20 cellular contexts compared by ENCODE assay signal in the genomic region with DNA sequence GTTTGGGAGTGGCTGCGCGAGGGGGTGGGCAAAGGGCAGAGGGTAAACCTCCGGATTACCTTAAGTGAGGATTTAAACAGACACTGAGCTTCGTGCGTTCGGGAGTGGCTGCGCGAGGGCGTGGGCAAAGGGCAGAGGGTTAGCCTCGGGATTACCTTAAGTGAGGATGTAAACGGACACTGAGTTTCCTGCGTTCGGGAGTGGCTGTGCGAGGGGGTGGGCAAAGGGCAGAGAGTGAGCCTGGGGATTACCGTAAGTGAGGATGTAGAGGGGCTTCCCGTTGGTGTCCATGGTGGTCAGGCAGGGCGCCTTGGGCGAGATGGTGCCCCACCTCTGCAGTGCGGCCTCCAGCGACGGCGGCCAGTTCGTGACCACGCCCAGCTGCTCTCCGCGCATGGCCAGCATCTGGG.
DNase-seq lines count a peak whose midpoint lies in the region; ATAC-seq and TF ChIP-seq lines count a peak whose summit lies in the region.
"Had no signal": no experiment of that assay in that cellular context is flagged by ENCODE, and none has a peak within 500 bp of the region (broad histone marks: within the 10 kb centered on the region; RNA-seq: fewer than 3 reads in every experiment).

No MANE protein-coding gene starts in this region.

- DNase-seq in NCI-H82 (lab: John Stamatoyannopoulos, UW) (peak; percentile 67), esophagus muscularis mucosa (ENCODE audit: extremely low spot score) (peak; percentile 74), nephron progenitor cell (no peak), tibial nerve (ENCODE audit: low spot score in 2 of 2) (no peak), GM10266 (ENCODE audit: extremely low spot score) (no peak)
- no peak for DNase-seq in activated CD8-positive, alpha-beta T cell treated with anti-CD3 and anti-CD28 coated beads, Interleukin-2, amount 10 ng/mL, durations not matched to agents 7 days and 5 days
- DNase-seq: CD4-positive, CD25-positive, alpha-beta regulatory T cell; DMS79; GOT3; MG63; NCI-H1048; NCI-H1436; NCI-H187 treated with DMSO at 0.1 percent for 48 hours; NCI-H2107; NCI-H446 treated with DMSO at 0.1 percent for 48 hours; NCI-H526 treated with DMSO at 0.1 percent for 48 hours had no signal

- H3K27ac Mint-ChIP-seq in nephron progenitor cell, result peak overlapping the region; percentile 91
- H3K27ac Mint-ChIP-seq in activated CD8-positive, alpha-beta T cell treated with anti-CD3 and anti-CD28 coated beads, Interleukin-2, amount 10 ng/mL, durations not matched to agents 7 days and 5 days, result no peak overlapping the region
- H3K27ac Mint-ChIP-seq: CD4-positive, CD25-positive, alpha-beta regulatory T cell had no signal

- H3K27ac ChIP-seq in esophagus muscularis mucosa (replicated peaks in 1 of 4), result no peak overlapping the region
- H3K27ac ChIP-seq in tibial nerve, result peak overlapping the region in 3 of 4 donors; percentile 13 to 75 (median 22)

- H3K9me3 ChIP-seq in esophagus muscularis mucosa (no peaks in the 10 kb centered on the region), tibial nerve (no peaks in the 10 kb centered on the region)
- H3K9me3 ChIP-seq: MG63 had no signal

- H3K36me3 Mint-ChIP-seq in nephron progenitor cell (ENCODE audit: low read depth), result peaks cover 46% of the 10 kb centered on the region
- H3K36me3 Mint-ChIP-seq in activated CD8-positive, alpha-beta T cell treated with anti-CD3 and anti-CD28 coated beads, Interleukin-2, amount 10 ng/mL, durations not matched to agents 7 days and 5 days (ENCODE audit: low read depth), result no peaks in the 10 kb centered on the region

- POLR2A ChIA-PET in activated CD8-positive, alpha-beta T cell treated with anti-CD3 and anti-CD28 coated beads, Interleukin-2, amount 10 ng/mL, durations not matched to agents 7 days and 5 days (lab: Charles Lee), result no interaction called here

- CTCF ChIA-PET in activated CD8-positive, alpha-beta T cell treated with anti-CD3 and anti-CD28 coated beads, Interleukin-2, amount 10 ng/mL, durations not matched to agents 7 days and 5 days (lab: Charles Lee), result no interaction called here

- 84% methylated on average over 26 of the region's 26 CpGs for WGBS in esophagus muscularis mucosa
- 66 to 67% methylated on average over 23 to 26 of the region's 26 CpGs for WGBS in tibial nerve, 2 donors

- no peak for TF ChIP-seq POLR2A in esophagus muscularis mucosa (IDR thresholded peaks at IDR 0.05; ENCODE audit: low read depth)
- no peak for TF ChIP-seq POLR2A in tibial nerve (IDR thresholded peaks at IDR 0.05)

- H3K36me3 ChIP-seq in esophagus muscularis mucosa, result peaks cover 2 to 77% (median 46%) of the 10 kb centered on the region in 4 donors
- peaks cover 0 to 34% (median 0%) of the 10 kb centered on the region in 3 donors for H3K36me3 ChIP-seq in tibial nerve

- H3K4me1 Mint-ChIP-seq in nephron progenitor cell, result peaks cover 60% of the 10 kb centered on the region
- H3K4me1 Mint-ChIP-seq in activated CD8-positive, alpha-beta T cell treated with anti-CD3 and anti-CD28 coated beads, Interleukin-2, amount 10 ng/mL, durations not matched to agents 7 days and 5 days (ENCODE audit: low read depth), result no peaks in the 10 kb centered on the region
- H3K4me1 Mint-ChIP-seq: CD4-positive, CD25-positive, alpha-beta regulatory T cell had no signal

- H3K4me1 ChIP-seq in esophagus muscularis mucosa (peaks cover 0 to 2% (median 0%) of the 10 kb centered on the region in 4 donors), tibial nerve (peaks cover 0 to 30% (median 6%) of the 10 kb centered on the region in 4 donors)

- TF ChIP-seq CTCF in esophagus muscularis mucosa (IDR thresholded peaks at IDR 0.05) (no peak), nephron progenitor cell (IDR thresholded peaks at IDR 0.05) (no peak), tibial nerve (IDR thresholded peaks at IDR 0.05) (no peak), GM10266 (IDR thresholded peaks at IDR 0.05; ENCODE audit: control insufficient read depth, insufficient read depth, low read depth, missing control alignments) (no peak)

- no peaks in the 10 kb centered on the region for H3K27me3 Mint-ChIP-seq in nephron progenitor cell (ENCODE audit: low read depth, poor library complexity)
- peaks cover 7% of the 10 kb centered on the region for H3K27me3 Mint-ChIP-seq in activated CD8-positive, alpha-beta T cell treated with anti-CD3 and anti-CD28 coated beads, Interleukin-2, amount 10 ng/mL, durations not matched to agents 7 days and 5 days (ENCODE audit: low read depth)
- H3K27me3 Mint-ChIP-seq: CD4-positive, CD25-positive, alpha-beta regulatory T cell had no signal

- peak overlapping the region; percentile 45 for H3K4me3 Mint-ChIP-seq in nephron progenitor cell
- no peak overlapping the region for H3K4me3 Mint-ChIP-seq in activated CD8-positive, alpha-beta T cell treated with anti-CD3 and anti-CD28 coated beads, Interleukin-2, amount 10 ng/mL, durations not matched to agents 7 days and 5 days
- H3K4me3 Mint-ChIP-seq: CD4-positive, CD25-positive, alpha-beta regulatory T cell had no signal

- H3K9me3 Mint-ChIP-seq in nephron progenitor cell, result no peaks in the 10 kb centered on the region
- H3K9me3 Mint-ChIP-seq in activated CD8-positive, alpha-beta T cell treated with anti-CD3 and anti-CD28 coated beads, Interleukin-2, amount 10 ng/mL, durations not matched to agents 7 days and 5 days (ENCODE audit: insufficient read depth), result no peaks in the 10 kb centered on the region
- H3K9me3 Mint-ChIP-seq: CD4-positive, CD25-positive, alpha-beta regulatory T cell had no signal

- ATAC-seq in GM18909 (IDR thresholded peaks at IDR 0.05; ENCODE audit: poor library complexity, unreplicated experiment), result no peak
- no peak for ATAC-seq in activated CD8-positive, alpha-beta T cell treated with anti-CD3 and anti-CD28 coated beads, Interleukin-2, amount 10 ng/mL, durations not matched to agents 7 days and 5 days
- ATAC-seq: K562, Panc1, SK-N-SH treated with all-trans-retinoic acid at 6 μM for 48 hours had no signal

- no peak overlapping the region for H3K4me3 ChIP-seq in esophagus muscularis mucosa
- no peak overlapping the region for H3K4me3 ChIP-seq in tibial nerve
- H3K4me3 ChIP-seq: K562, MG63 had no signal

- no peaks in the 10 kb centered on the region for H3K27me3 ChIP-seq in esophagus muscularis mucosa
- no peaks in the 10 kb centered on the region for H3K27me3 ChIP-seq in tibial nerve
- H3K27me3 ChIP-seq: MG63 had no signal

- TF ChIP-seq EP300 in esophagus muscularis mucosa (IDR thresholded peaks at IDR 0.05), result no peak
- no peak for TF ChIP-seq EP300 in tibial nerve (IDR thresholded peaks at IDR 0.05)

- intact Hi-C loops in esophagus muscularis mucosa (cut with DNase I), result no loop called here

Comparison
In these comparisons a context has a peak if more than half of its experiments do, and no peak if none do; other contexts are left out.
1. DNase-seq: peak in NCI-H82 (single experiment) and esophagus muscularis mucosa (single experiment); none in nephron progenitor cell (single experiment), tibial nerve (0 of 2), activated CD8-positive, alpha-beta T cell treated with anti-CD3 and anti-CD28 coated beads, Interleukin-2, amount 10 ng/mL, durations not matched to agents 7 days and 5 days (single experiment) and GM10266 (single experiment).
2. H3K27ac ChIP-seq: peak in tibial nerve (3 of 4); none in esophagus muscularis mucosa (0 of 4).